ENCODE assay signal across 12 cellular contexts in genomic region chr12:51070004-51070403, GRCh38. TPM values are rescaled to one million over a fixed set of nuclear protein-coding genes. Genes with fewer than 3 reads are reported as not detected.
A peak's percentile ranks its signal among the peaks of the same experiment; 100 is the strongest.
DNase-seq lines count a peak whose midpoint lies in the region; ATAC-seq and TF ChIP-seq lines count a peak whose summit lies in the region.
"Had no signal": no experiment of that assay in that cellular context is flagged by ENCODE, and none has a peak within 500 bp of the region (broad histone marks: within the 10 kb centered on the region; RNA-seq: fewer than 3 reads in every experiment).

No MANE protein-coding gene starts in this region.

- peaks cover 99% of the 10 kb centered on the region for H3K36me3 Mint-ChIP-seq in MCF 10A (ENCODE audit: insufficient read depth, unreplicated experiment)

- no TSS peak for BruUV-seq in MCF 10A (replicated peaks; lab: Mats Ljungman, UMichigan)

- peak; percentile 84 for ATAC-seq in upper lobe of right lung

- no peaks in the 10 kb centered on the region for H3K4me1 ChIP-seq in breast epithelium
- no peaks in the 10 kb centered on the region for H3K4me1 ChIP-seq in upper lobe of right lung

- no peaks in the 10 kb centered on the region for H3K9me3 Mint-ChIP-seq in MCF 10A (ENCODE audit: unreplicated experiment)
- H3K9me3 Mint-ChIP-seq: CD14-positive monocyte, neural crest cell had no signal

- POLR2A ChIA-PET in MCF 10A (lab: Yijun Ruan, JAX), result interaction anchor here (0.5 to 7.2 kb wide), 19 partner anchors 9 to 1868 kb away, joined by 3 to 70 read pairs (median 5); partner anchors contain the start of genes CSRNP2, DAZAP2, LETMD1 and POU6F1

- peak overlapping the region; percentile 35 for H3K4me3 Mint-ChIP-seq in MCF 10A (ENCODE audit: unreplicated experiment)
- H3K4me3 Mint-ChIP-seq: CD14-positive monocyte, neural crest cell had no signal

- H3K4me3 ChIP-seq in breast epithelium, result no peak overlapping the region
- no peak overlapping the region for H3K4me3 ChIP-seq in SK-N-MC
- H3K4me3 ChIP-seq in upper lobe of right lung, result no peak overlapping the region

- no peak for TF ChIP-seq POLR2A in breast epithelium (IDR thresholded peaks at IDR 0.05)

- no peak for TF ChIP-seq CTCF in MCF 10A (IDR thresholded peaks at IDR 0.05; ENCODE audit: unreplicated experiment)
- no peak for TF ChIP-seq CTCF in breast epithelium (IDR thresholded peaks at IDR 0.05)
- TF ChIP-seq CTCF in upper lobe of right lung (IDR thresholded peaks at IDR 0.05), result no peak

- peaks cover 10% of the 10 kb centered on the region for H3K4me1 Mint-ChIP-seq in MCF 10A (ENCODE audit: insufficient read depth, unreplicated experiment)
- H3K4me1 Mint-ChIP-seq: neural crest cell had no signal

- DNase-seq in MCF 10A (ENCODE audit: unreplicated experiment), result peak; percentile 97
- no peak for DNase-seq in breast epithelium (ENCODE audit: low spot score in 2 of 2)
- DNase-seq in SK-N-MC (ENCODE audit: low read depth, low spot score), result peak; percentile 26
- DNase-seq in foreskin melanocyte, result peak; percentile 56
- DNase-seq in upper lobe of right lung, result no peak
- no peak for DNase-seq in stimulated activated CD4-positive, alpha-beta T cell treated with anti-CD3 and anti-CD28 coated beads, Interleukin-2, amount 100 ng/mL, for 24 hours
- DNase-seq in hippocampal formation (lab: John Stamatoyannopoulos, UW), result no peak
- DNase-seq in SKM-1 treated with dmso at 0.1 percent for 144 hours (lab: John Stamatoyannopoulos, UW; ENCODE audit: unreplicated experiment), result no peak
- DNase-seq: GOT3; stimulated activated CD4-positive, alpha-beta T cell treated with anti-CD3 and anti-CD28 coated beads, Interleukin-2, amount 100 ng/mL, for 48 hours had no signal

- H3K9me3 ChIP-seq in breast epithelium, result no peaks in the 10 kb centered on the region
- no peaks in the 10 kb centered on the region for H3K9me3 ChIP-seq in SK-N-MC (ENCODE audit: low read depth, low read length)
- no peaks in the 10 kb centered on the region for H3K9me3 ChIP-seq in upper lobe of right lung

- H3K9ac ChIP-seq in SK-N-MC (ENCODE audit: insufficient read length), result peak overlapping the region; percentile 30

- H3K36me3 ChIP-seq in breast epithelium (no peaks in the 10 kb centered on the region), SK-N-MC (ENCODE audit: insufficient read depth, low read length) (peaks cover 55% of the 10 kb centered on the region), upper lobe of right lung (peaks cover 91% of the 10 kb centered on the region)

- peak overlapping the region in 1 of 2 donors; percentile 15 for H3K27ac ChIP-seq in breast epithelium
- H3K27ac ChIP-seq in SK-N-MC, result peak overlapping the region; percentile 87
- H3K27ac ChIP-seq in upper lobe of right lung, result no peak overlapping the region

- H3K27me3 ChIP-seq in breast epithelium, result no peaks in the 10 kb centered on the region
- H3K27me3 ChIP-seq in upper lobe of right lung, result no peaks in the 10 kb centered on the region

- CTCF ChIA-PET in MCF 10A (lab: Yijun Ruan, JAX), result interaction anchor here (0.6 to 1.2 kb wide), 2 partner anchors 12 to 13 kb away, joined by 3 to 4 read pairs; partner anchors contain the start of gene CSRNP2

- peak overlapping the region; percentile 83 for H3K27ac Mint-ChIP-seq in MCF 10A (ENCODE audit: low read depth, unreplicated experiment)

- H3K27me3 Mint-ChIP-seq in MCF 10A (ENCODE audit: insufficient read depth, unreplicated experiment), result no peaks in the 10 kb centered on the region

- intact Hi-C loops in MCF 10A (cut with micrococcal nuclease) (no loop called here), breast epithelium (cut with DNase I; ENCODE audit: low total_unique reads) (no loop called here), upper lobe of right lung (cut with DNase I) (no loop called here)

RNA-seq across cellular contexts. Expression of gene CSRNP2, which starts 13.4 kb away (rescaled TPM):
- total RNA-seq in MCF 10A (2022) (41.4 and 46.3 TPM in 2 replicates), breast epithelium (10 to 100 TPM; 20.2 to 37.3 (median 35.7) TPM), upper lobe of right lung (34.5 TPM)

RNA-seq across cellular contexts. Expression of gene LETMD1, which starts 21.9 kb away (rescaled TPM):
- total RNA-seq in MCF 10A (2022) (60.5 and 65.8 TPM in 2 replicates), breast epithelium (10 to 100 TPM; 63.6 to 92.0 (median 82.1) TPM), upper lobe of right lung (71.6 TPM)

RNA-seq across cellular contexts. Expression of gene SLC11A2, which starts 43.8 kb away (rescaled TPM):
- total RNA-seq in MCF 10A (2022) (45.6 and 60.9 TPM in 2 replicates), breast epithelium (100 to 1,000 TPM in 1 of 3 donors, 10 to 100 TPM in 2; 52.2 to 103 (median 91.0) TPM), upper lobe of right lung (96.8 TPM)

Comparison
In these comparisons a context has a peak if more than half of its experiments do, and no peak if none do; other contexts are left out.
1. DNase-seq: peak in MCF 10A (single experiment), SK-N-MC (single experiment) and foreskin melanocyte (single experiment); none in breast epithelium (0 of 2), upper lobe of right lung (single experiment), stimulated activated CD4-positive, alpha-beta T cell treated with anti-CD3 and anti-CD28 coated beads, Interleukin-2, amount 100 ng/mL, for 24 hours (0 of 2), hippocampal formation (0 of 2) and SKM-1 treated with dmso at 0.1 percent for 144 hours (single experiment).